Comparison of ENCODE assay signal across 1 cellular context in genomic region chr2:218259099-218259921, GRCh38.
TF ChIP-seq lines count a peak whose summit lies in the region.

No MANE protein-coding gene starts in this region.

TF ChIP-seq in HepG2, 621 proteins besides CTCF, POLR2A, EP300 and RAD21:
- no peak for TF ChIP-seq POGK (CRISPR knock-in tag; conservative IDR thresholded peaks at IDR 0.05)
- no peak for TF ChIP-seq ZFP41 (CRISPR knock-in tag; IDR thresholded peaks at IDR 0.05; ENCODE audit: borderline replicate concordance)
- TF ChIP-seq ZNF784 (CRISPR knock-in tag; IDR thresholded peaks at IDR 0.05; ENCODE audit: borderline replicate concordance) = no peak
- no peak for TF ChIP-seq MTF2 (CRISPR knock-in tag; IDR thresholded peaks at IDR 0.05; ENCODE audit: borderline replicate concordance)
- no peak for TF ChIP-seq FOXJ3 (CRISPR knock-in tag; IDR thresholded peaks at IDR 0.05; ENCODE audit: borderline replicate concordance)
- no peak for TF ChIP-seq ATF6 (CRISPR knock-in tag; conservative IDR thresholded peaks at IDR 0.05)
- no peak for TF ChIP-seq ZNF629 (CRISPR knock-in tag; conservative IDR thresholded peaks at IDR 0.05)
- TF ChIP-seq ZNF687 (CRISPR knock-in tag; IDR thresholded peaks at IDR 0.05) = no peak
- no peak for TF ChIP-seq AHR (CRISPR knock-in tag; IDR thresholded peaks at IDR 0.05)
- TF ChIP-seq ATF5 (CRISPR knock-in tag; IDR thresholded peaks at IDR 0.05; ENCODE audit: low read depth) = no peak
- TF ChIP-seq PAWR (CRISPR knock-in tag; IDR thresholded peaks at IDR 0.05; ENCODE audit: borderline replicate concordance) = no peak
- no peak for TF ChIP-seq SP4 (CRISPR knock-in tag; IDR thresholded peaks at IDR 0.05)
- no peak for TF ChIP-seq ZNF552 (CRISPR knock-in tag; IDR thresholded peaks at IDR 0.05; ENCODE audit: borderline replicate concordance)
